Comparison of ENCODE assay signal across 1 cellular context in the genomic region with DNA sequence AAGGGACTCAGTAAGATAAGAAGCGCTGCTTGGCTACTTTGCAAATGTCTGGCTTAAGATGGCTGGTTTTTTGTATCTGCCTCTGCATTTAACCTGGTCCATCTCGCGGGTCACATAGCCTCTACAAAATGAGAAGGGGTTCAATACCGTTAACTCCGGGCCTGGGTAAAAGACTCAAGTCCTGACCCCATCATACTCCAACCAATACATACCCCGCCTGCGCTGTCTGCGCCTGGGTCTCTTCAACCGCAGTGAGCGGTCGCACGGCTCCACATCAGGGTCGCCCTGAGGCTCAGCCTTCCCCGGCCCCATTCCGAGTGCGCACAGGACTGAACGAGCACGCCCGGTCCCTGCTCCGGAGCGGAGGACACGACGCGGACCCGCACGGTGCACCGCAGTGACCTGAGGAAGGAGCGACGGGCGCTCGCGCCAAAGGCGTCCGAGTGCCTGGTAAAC.
TF ChIP-seq lines count a peak whose summit lies in the region.

No MANE protein-coding gene starts in this region.

TF ChIP-seq in WTC11, 78 proteins besides CTCF, POLR2A, EP300 and RAD21 (continued from another document):
- 0 out of 2 replicates have a peak, but pooled peaks have one; percentile 21 for TF ChIP-seq SMAD3 (CRISPR knock-in tag; IDR thresholded peaks at IDR 0.05; ENCODE audit: borderline replicate concordance)
- TF ChIP-seq, protein P1, sequence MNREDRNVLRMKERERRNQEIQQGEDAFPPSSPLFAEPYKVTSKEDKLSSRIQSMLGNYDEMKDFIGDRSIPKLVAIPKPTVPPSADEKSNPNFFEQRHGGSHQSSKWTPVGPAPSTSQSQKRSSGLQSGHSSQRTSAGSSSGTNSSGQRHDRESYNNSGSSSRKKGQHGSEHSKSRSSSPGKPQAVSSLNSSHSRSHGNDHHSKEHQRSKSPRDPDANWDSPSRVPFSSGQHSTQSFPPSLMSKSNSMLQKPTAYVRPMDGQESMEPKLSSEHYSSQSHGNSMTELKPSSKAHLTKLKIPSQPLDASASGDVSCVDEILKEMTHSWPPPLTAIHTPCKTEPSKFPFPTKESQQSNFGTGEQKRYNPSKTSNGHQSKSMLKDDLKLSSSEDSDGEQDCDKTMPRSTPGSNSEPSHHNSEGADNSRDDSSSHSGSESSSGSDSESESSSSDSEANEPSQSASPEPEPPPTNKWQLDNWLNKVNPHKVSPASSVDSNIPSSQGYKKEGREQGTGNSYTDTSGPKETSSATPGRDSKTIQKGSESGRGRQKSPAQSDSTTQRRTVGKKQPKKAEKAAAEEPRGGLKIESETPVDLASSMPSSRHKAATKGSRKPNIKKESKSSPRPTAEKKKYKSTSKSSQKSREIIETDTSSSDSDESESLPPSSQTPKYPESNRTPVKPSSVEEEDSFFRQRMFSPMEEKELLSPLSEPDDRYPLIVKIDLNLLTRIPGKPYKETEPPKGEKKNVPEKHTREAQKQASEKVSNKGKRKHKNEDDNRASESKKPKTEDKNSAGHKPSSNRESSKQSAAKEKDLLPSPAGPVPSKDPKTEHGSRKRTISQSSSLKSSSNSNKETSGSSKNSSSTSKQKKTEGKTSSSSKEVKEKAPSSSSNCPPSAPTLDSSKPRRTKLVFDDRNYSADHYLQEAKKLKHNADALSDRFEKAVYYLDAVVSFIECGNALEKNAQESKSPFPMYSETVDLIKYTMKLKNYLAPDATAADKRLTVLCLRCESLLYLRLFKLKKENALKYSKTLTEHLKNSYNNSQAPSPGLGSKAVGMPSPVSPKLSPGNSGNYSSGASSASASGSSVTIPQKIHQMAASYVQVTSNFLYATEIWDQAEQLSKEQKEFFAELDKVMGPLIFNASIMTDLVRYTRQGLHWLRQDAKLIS (CRISPR knock-in tag; IDR thresholded peaks at IDR 0.05; ENCODE audit: borderline replicate concordance), result 0 out of 2 replicates have a peak, but pooled peaks have one; percentile 25
- no peak; the same call in 1 of the 2 replicates for TF ChIP-seq FOXK1 (CRISPR knock-in tag; IDR thresholded peaks at IDR 0.05)
- no peak for TF ChIP-seq USF2 (CRISPR knock-in tag; IDR thresholded peaks at IDR 0.05)
- no peak for TF ChIP-seq JAZF1 (CRISPR knock-in tag; IDR thresholded peaks at IDR 0.05)
